Comparison of ENCODE assay signal across 8 cellular contexts in genomic region chr16:4314532-4315184, GRCh38. TPM values are rescaled to one million over a fixed set of nuclear protein-coding genes. Genes with fewer than 3 reads are reported as not detected.
DNase-seq lines count a peak whose midpoint lies in the region; ATAC-seq and TF ChIP-seq lines count a peak whose summit lies in the region.

No MANE protein-coding gene starts in this region.

- H3K4me3 ChIP-seq in BJ (ENCODE audit: low read depth, low read length) (peak overlapping the region; percentile 91), HEK293 (ENCODE audit: low read depth, low read length) (peak overlapping the region; percentile 52)

- POLR2A ChIA-PET in BJ (lab: Charles Lee) (no interaction called here), HEK293 (lab: Yijun Ruan, JAX) (interaction anchor here (0.8 to 2.3 kb wide), 2 partner anchors 41 to 104 kb away, joined by 3 to 11 read pairs; partner anchors contain the start of gene TFAP4)

- peak overlapping the region; percentile 96 for H3K4me3 Mint-ChIP-seq in T-helper 17 cell
- peak overlapping the region; percentile 83 for H3K4me3 Mint-ChIP-seq in endothelial cell (ENCODE audit: unreplicated experiment)
- peak overlapping the region; percentile 93 to 99 (median 99) for H3K4me3 Mint-ChIP-seq in nephron

- H3K9me3 Mint-ChIP-seq in endothelial cell (ENCODE audit: unreplicated experiment) (no peaks in the 10 kb centered on the region), nephron (no peaks in the 10 kb centered on the region)

- TF ChIP-seq CTCF in BJ (IDR thresholded peaks at IDR 0.05; ENCODE audit: insufficient read depth, low read depth, low read length) (peak; percentile 26; the same call in 1 of the 2 replicates), HEK293 (tag by site-specific recombination; IDR thresholded peaks at IDR 0.05) (peak; percentile 23; the same call in 1 of the 2 replicates), endothelial cell (IDR thresholded peaks at IDR 0.05; ENCODE audit: unreplicated experiment) (no peak), nephron (IDR thresholded peaks at IDR 0.05; ENCODE audit: unreplicated experiment in 3 of 3) (no peak)

- H3K27me3 ChIP-seq in BJ (ENCODE audit: control insufficient read depth, insufficient read depth, low read length) = no peaks in the 10 kb centered on the region

- H3K27me3 Mint-ChIP-seq in T-helper 17 cell (peaks cover 12% of the 10 kb centered on the region), endothelial cell (ENCODE audit: unreplicated experiment) (peaks cover 15% of the 10 kb centered on the region), nephron (ENCODE audit: low read depth) (peaks cover 8% of the 10 kb centered on the region)

- H3K27ac Mint-ChIP-seq in T-helper 17 cell (peak overlapping the region; percentile 62), endothelial cell (ENCODE audit: unreplicated experiment) (no peak overlapping the region), nephron (peak overlapping the region; percentile 87 to 97 (median 97))

- H3K9me3 ChIP-seq in HEK293 (ENCODE audit: control insufficient read depth, insufficient read depth, low read depth, low read length) (no peaks in the 10 kb centered on the region), T-helper 17 cell (ENCODE audit: control insufficient read depth, low read length, poor library complexity, severe bottlenecking) (no peaks in the 10 kb centered on the region)

- no peak for DNase-seq in BJ (ENCODE audit: low read depth)
- no peak for DNase-seq in T-helper 17 cell
- no peak for DNase-seq in endothelial cell (ENCODE audit: low spot score)
- DNase-seq in pons (ENCODE audit: low spot score) = no peak

- H3K36me3 Mint-ChIP-seq in T-helper 17 cell (ENCODE audit: low read depth) (peaks cover 2% of the 10 kb centered on the region), endothelial cell (ENCODE audit: low read depth, unreplicated experiment) (no peaks in the 10 kb centered on the region), nephron (ENCODE audit: low read depth) (no peaks in the 10 kb centered on the region)

- peak; percentile 27 for ATAC-seq in T-helper 17 cell
- ATAC-seq in GM21737 (IDR thresholded peaks at IDR 0.05; ENCODE audit: unreplicated experiment) = no peak
- no peak for ATAC-seq in HG03432 (IDR thresholded peaks at IDR 0.05; ENCODE audit: unreplicated experiment)

- H3K27ac ChIP-seq in HEK293 (ENCODE audit: extremely low read depth, low read depth, low read length) = no peak overlapping the region; the same call in 1 of the 2 replicates

- peaks cover 4% of the 10 kb centered on the region; the same call in 1 of the 2 replicates for H3K4me1 ChIP-seq in HEK293 (ENCODE audit: control insufficient read depth, insufficient read depth, low read length)

- CTCF ChIA-PET in BJ (lab: Yijun Ruan, JAX) (interaction anchor here (0.6 to 1.6 kb wide), 6 partner anchors 8 to 27 kb away, joined by 3 to 6 read pairs (median 4); no protein-coding TSS in a partner anchor), HEK293 (lab: Yijun Ruan, JAX) (interaction anchor here (0.5 to 1.4 kb wide), 4 partner anchors 48 to 335 kb away, joined by 3 to 6 read pairs (median 4); partner anchors contain the start of gene VASN)

- H3K36me3 ChIP-seq in BJ (ENCODE audit: control insufficient read depth, insufficient read depth, low read length) = no peaks in the 10 kb centered on the region
- no peaks in the 10 kb centered on the region for H3K36me3 ChIP-seq in HEK293 (ENCODE audit: control insufficient read depth in 2 of 2, insufficient read depth in 1 of 2, low read length in 2 of 2)

- H3K4me1 Mint-ChIP-seq in T-helper 17 cell (peaks cover 15% of the 10 kb centered on the region), endothelial cell (ENCODE audit: unreplicated experiment) (peaks cover 6% of the 10 kb centered on the region), nephron (peaks cover 28% of the 10 kb centered on the region)

TF ChIP-seq in HEK293, 187 proteins besides CTCF, POLR2A, EP300 and RAD21 (continues in another document):
- peak; percentile 84 for TF ChIP-seq ZNF600 (tag by site-specific recombination; IDR thresholded peaks at IDR 0.05)
- no peak for TF ChIP-seq YY1 (tag by site-specific recombination; IDR thresholded peaks at IDR 0.05)
- no peak; the same call in 1 of the 2 replicates for TF ChIP-seq ZSCAN5A (tag by site-specific recombination; IDR thresholded peaks at IDR 0.05)
- peak; percentile 82 for TF ChIP-seq GLIS1 (tag by site-specific recombination; IDR thresholded peaks at IDR 0.05)
- peak; percentile 86 for TF ChIP-seq ZFP69B (tag by site-specific recombination; IDR thresholded peaks at IDR 0.05)
- peak; percentile 73 for TF ChIP-seq ZIC2 (tag by site-specific recombination; IDR thresholded peaks at IDR 0.05)
- TF ChIP-seq ZBTB48 (tag by site-specific recombination; IDR thresholded peaks at IDR 0.05) = peak; percentile 54; the same call in 1 of the 2 replicates
- 0 out of 2 replicates have a peak, but pooled peaks have one; percentile 39 for TF ChIP-seq ZNF341 (tag by site-specific recombination; IDR thresholded peaks at IDR 0.05; ENCODE audit: low read depth)
- 0 out of 2 replicates have a peak, but pooled peaks have one; percentile 33 for TF ChIP-seq HIC1 (tag by site-specific recombination; IDR thresholded peaks at IDR 0.05)
- TF ChIP-seq ZFP37 (tag by site-specific recombination; IDR thresholded peaks at IDR 0.05) = peak; percentile 54; the same call in 1 of the 2 replicates
- peak; percentile 70 for TF ChIP-seq PATZ1 (tag by site-specific recombination; IDR thresholded peaks at IDR 0.05)
- no peak for TF ChIP-seq ZNF510 (tag by site-specific recombination; IDR thresholded peaks at IDR 0.05; ENCODE audit: insufficient replicate concordance)
- TF ChIP-seq ZNF530 (tag by site-specific recombination; IDR thresholded peaks at IDR 0.05; ENCODE audit: low read depth) = no peak

RNA-seq across cellular contexts. Expression of gene GLIS2, which starts 1.2 kb away (rescaled TPM):
- polyA plus RNA-seq in BJ (2011; rRNA removed) = 4.8 and 8.8 TPM in 2 replicates
- polyA minus RNA-seq in BJ (2011; rRNA and poly(A)+ RNA removed) = 5.7 and 9.7 TPM in 2 replicates
- under 1 TPM; 0.10 to 0.29 TPM for total RNA-seq in T-helper 17 cell
- 1.6 TPM for total RNA-seq in endothelial cell (ENCODE audit: unreplicated experiment)

RNA-seq across cellular contexts. Expression of gene PAM16, which starts 36.5 kb away (rescaled TPM):
- polyA plus RNA-seq in BJ (2011; rRNA removed) = 33.1 and 44.2 TPM in 2 replicates
- polyA minus RNA-seq in BJ (2011; rRNA and poly(A)+ RNA removed) = 2.5 and 7.2 TPM in 2 replicates
- 10 to 100 TPM; 32.3 to 41.4 TPM for total RNA-seq in T-helper 17 cell
- 29.5 TPM for total RNA-seq in endothelial cell (ENCODE audit: unreplicated experiment)

RNA-seq across cellular contexts. Expression of gene TFAP4, which starts 41.8 kb away (rescaled TPM):
- 3.6 and 4.0 TPM in 2 replicates for polyA plus RNA-seq in BJ (2011; rRNA removed)
- 10.9 and 17.1 TPM in 2 replicates for polyA minus RNA-seq in BJ (2011; rRNA and poly(A)+ RNA removed)
- total RNA-seq in T-helper 17 cell (10 to 100 TPM in 1 of 2 donors, 1 to 10 TPM in 1; 9.8 to 14.1 TPM), endothelial cell (ENCODE audit: unreplicated experiment) (6.2 TPM)

RNA-seq across cellular contexts. Expression of gene VASN, which starts 57.0 kb away (rescaled TPM):
- polyA plus RNA-seq in BJ (2011; rRNA removed) = 30.0 and 71.6 TPM in 2 replicates
- 16.3 and 19.6 TPM in 2 replicates for polyA minus RNA-seq in BJ (2011; rRNA and poly(A)+ RNA removed)
- total RNA-seq in T-helper 17 cell = under 1 TPM; 0.55 to 0.57 TPM
- total RNA-seq in endothelial cell (ENCODE audit: unreplicated experiment) = 0.67 TPM

Comparison
In these comparisons a context has a peak if more than half of its experiments do, and no peak if none do; other contexts are left out.
1. CTCF ChIP-seq: peak in BJ (single experiment) and HEK293 (single experiment); none in endothelial cell (single experiment) and nephron (0 of 3).
2. Peak in every context shown above with its lines, with median percentiles within 50 percentile points of each other: H3K4me3 Mint-ChIP-seq.